Comparison of ENCODE assay signal across 8 cellular contexts in the genomic region with DNA sequence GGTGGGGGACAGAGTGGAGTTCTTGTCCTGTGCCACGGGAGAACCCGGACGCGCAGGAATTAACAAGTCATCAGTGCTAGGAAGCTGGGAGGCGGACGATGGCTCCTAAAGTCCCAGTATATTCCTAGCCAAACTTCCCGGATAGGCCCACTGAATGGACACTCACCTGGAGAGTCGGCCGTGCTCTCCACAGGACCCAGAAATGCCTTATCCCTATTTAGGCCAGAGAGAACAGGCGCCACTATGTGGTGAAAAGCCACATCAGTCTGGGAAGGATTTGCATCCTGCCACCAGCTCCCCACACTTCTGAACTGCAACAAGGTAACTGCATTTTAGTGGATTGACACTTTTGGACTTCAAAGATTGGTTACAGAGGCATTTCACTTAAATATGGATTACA. TPM values are rescaled to one million over a fixed set of nuclear protein-coding genes. Genes with fewer than 3 reads are reported as not detected.
DNase-seq lines count a peak whose midpoint lies in the region; ATAC-seq and TF ChIP-seq lines count a peak whose summit lies in the region.

No MANE protein-coding gene starts in this region.

- peaks cover 7 to 15% of the 10 kb centered on the region in 2 donors for H3K4me1 Mint-ChIP-seq in stimulated activated naive B cell treated with anti-CD40 and anti-IgM and Interleukin-4, amounts not matched to agents 10 μg/mL and 1 μg/mL and 100 μg/mL, for 72 hours

- no peak overlapping the region for H3K27ac Mint-ChIP-seq in stimulated activated naive B cell treated with anti-CD40 and anti-IgM and Interleukin-4, amounts not matched to agents 10 μg/mL and 1 μg/mL and 100 μg/mL, for 72 hours

- H3K4me1 ChIP-seq in DOHH2 (ENCODE audit: control insufficient read depth, low read length) = peaks cover 8% of the 10 kb centered on the region
- H3K4me1 ChIP-seq in Karpas-422 (ENCODE audit: low read length) = peaks cover 6% of the 10 kb centered on the region
- H3K4me1 ChIP-seq in adipocyte (ENCODE audit: control insufficient read depth, insufficient read depth, low read length) = peaks cover 15% of the 10 kb centered on the region
- H3K4me1 ChIP-seq in iPS-20b (ENCODE audit: insufficient read depth, low read length) = no peaks in the 10 kb centered on the region

- no peak overlapping the region for H3K9ac ChIP-seq in Karpas-422 (ENCODE audit: low read length)
- no peak overlapping the region for H3K9ac ChIP-seq in adipocyte (ENCODE audit: low read length)
- no peak overlapping the region for H3K9ac ChIP-seq in iPS-20b (ENCODE audit: low read depth, low read length)

- H3K27me3 ChIP-seq in DOHH2 (ENCODE audit: control insufficient read depth, low read length) = peaks cover 5% of the 10 kb centered on the region; the same call in 1 of the 2 replicates
- H3K27me3 ChIP-seq in Karpas-422 (ENCODE audit: low read length) = no peaks in the 10 kb centered on the region
- H3K27me3 ChIP-seq in adipocyte (replicated peaks; ENCODE audit: control insufficient read depth, insufficient read depth, low read length) = no peaks in the 10 kb centered on the region
- H3K27me3 ChIP-seq in iPS-20b (ENCODE audit: insufficient read depth, low read length) = peaks cover 33% of the 10 kb centered on the region

- ATAC-seq in stimulated activated naive B cell treated with anti-CD40 and anti-IgM and Interleukin-4, amounts not matched to agents 10 μg/mL and 1 μg/mL and 100 μg/mL, for 72 hours (replicated peaks) = no peak
- ATAC-seq in HG03520 (IDR thresholded peaks at IDR 0.05; ENCODE audit: unreplicated experiment) = no peak

- H3K9me3 ChIP-seq in DOHH2 (ENCODE audit: control insufficient read depth, insufficient read depth, low read length) = no peaks in the 10 kb centered on the region
- no peaks in the 10 kb centered on the region for H3K9me3 ChIP-seq in Karpas-422 (ENCODE audit: low read length)
- H3K9me3 ChIP-seq in adipocyte (ENCODE audit: control insufficient read depth, low read length) = no peaks in the 10 kb centered on the region
- H3K9me3 ChIP-seq in iPS-20b (ENCODE audit: insufficient read depth, low read depth, low read length) = no peaks in the 10 kb centered on the region

- H3K4me3 Mint-ChIP-seq in stimulated activated naive B cell treated with anti-CD40 and anti-IgM and Interleukin-4, amounts not matched to agents 10 μg/mL and 1 μg/mL and 100 μg/mL, for 72 hours = peak overlapping the region; percentile 83 to 90

- no peak overlapping the region for H3K27ac ChIP-seq in DOHH2 (ENCODE audit: low read depth, low read length)
- H3K27ac ChIP-seq in Karpas-422 (ENCODE audit: low read length) = no peak overlapping the region
- H3K27ac ChIP-seq in iPS-20b (ENCODE audit: low read length) = no peak overlapping the region

- H3K79me2 ChIP-seq in DOHH2 (ENCODE audit: control insufficient read depth, low read length) = no peaks in the 10 kb centered on the region
- no peaks in the 10 kb centered on the region for H3K79me2 ChIP-seq in Karpas-422 (ENCODE audit: low read length)

- H3K36me3 ChIP-seq in DOHH2 (ENCODE audit: control insufficient read depth, low read length) (no peaks in the 10 kb centered on the region), Karpas-422 (ENCODE audit: insufficient read depth, low read length) (no peaks in the 10 kb centered on the region), adipocyte (ENCODE audit: control insufficient read depth, insufficient read depth, low read length, severe bottlenecking) (no peaks in the 10 kb centered on the region), iPS-20b (ENCODE audit: insufficient read depth, low read depth, low read length) (no peaks in the 10 kb centered on the region)

- peak; percentile 21 for TF ChIP-seq CTCF in DOHH2 (IDR thresholded peaks at IDR 0.05; ENCODE audit: low read depth, low read length, poor library complexity, severe bottlenecking)

- H4K20me1 ChIP-seq in DOHH2 (ENCODE audit: control insufficient read depth, insufficient read depth, low read depth, low read length) (no peaks in the 10 kb centered on the region), Karpas-422 (ENCODE audit: insufficient read depth, low read depth, low read length) (no peaks in the 10 kb centered on the region)

- H3K9me2 ChIP-seq in DOHH2 (replicated peaks; ENCODE audit: control insufficient read depth, low read length) = no peaks in the 10 kb centered on the region
- H3K9me2 ChIP-seq in Karpas-422 (replicated peaks; ENCODE audit: insufficient read depth, low read length) = no peaks in the 10 kb centered on the region

- H3K4me3 ChIP-seq in DOHH2 (ENCODE audit: low read length) = no peak overlapping the region
- H3K4me3 ChIP-seq in Karpas-422 (ENCODE audit: low read length) = no peak overlapping the region
- peak overlapping the region; percentile 91 for H3K4me3 ChIP-seq in adipocyte (ENCODE audit: low read length)
- H3K4me3 ChIP-seq in iPS-20b (ENCODE audit: low read length) = peak overlapping the region; percentile 87; the same call in 1 of the 2 replicates

- peaks cover under 1% of the 10 kb centered on the region in 2 donors for H3K9me3 Mint-ChIP-seq in stimulated activated naive B cell treated with anti-CD40 and anti-IgM and Interleukin-4, amounts not matched to agents 10 μg/mL and 1 μg/mL and 100 μg/mL, for 72 hours

- peaks cover 18 to 24% of the 10 kb centered on the region in 2 donors for H3K27me3 Mint-ChIP-seq in stimulated activated naive B cell treated with anti-CD40 and anti-IgM and Interleukin-4, amounts not matched to agents 10 μg/mL and 1 μg/mL and 100 μg/mL, for 72 hours

- no peak overlapping the region for H2AFZ ChIP-seq in Karpas-422 (ENCODE audit: low read length)

- H3K4me2 ChIP-seq in DOHH2 (ENCODE audit: low read length) = peak overlapping the region; percentile 81; the same call in 1 of the 2 replicates
- H3K4me2 ChIP-seq in Karpas-422 (ENCODE audit: low read depth, low read length, poor library complexity, severe bottlenecking) = no peak overlapping the region

- DNase-seq in Karpas-422 (peak; percentile 39), adipocyte (ENCODE audit: low read depth) (peak; percentile 56), DMS114 treated with DMSO at 0.1 percent for 48 hours (lab: John Stamatoyannopoulos, UW; ENCODE audit: unreplicated experiment) (no peak), COLO829 (ENCODE audit: low spot score) (no peak)
- DNase-seq in stimulated activated naive B cell treated with anti-CD40 and anti-IgM and Interleukin-4, amounts not matched to agents 10 μg/mL and 1 μg/mL and 100 μg/mL, for 72 hours = no peak

- H3F3A ChIP-seq in DOHH2 (ENCODE audit: control insufficient read depth, insufficient read depth) = no peaks in the 10 kb centered on the region

- H3K36me3 Mint-ChIP-seq in stimulated activated naive B cell treated with anti-CD40 and anti-IgM and Interleukin-4, amounts not matched to agents 10 μg/mL and 1 μg/mL and 100 μg/mL, for 72 hours = peaks cover 0 to under 1% of the 10 kb centered on the region in 2 donors

RNA-seq across cellular contexts. Expression of a gene that starts 1.1 kb away (rescaled TPM):
- total RNA-seq in Karpas-422 (2014; rRNA removed; shearing (Covaris generic); ENCODE audit: low replicate concordance) = not detected in 2 replicates

Comparison
In these comparisons a context has a peak if more than half of its experiments do, and no peak if none do; other contexts are left out.
1. H3K4me3 ChIP-seq: peak in adipocyte (single experiment) and iPS-20b (single experiment); none in DOHH2 (single experiment) and Karpas-422 (single experiment).
2. DNase-seq: peak in Karpas-422 (single experiment) and adipocyte (single experiment); none in stimulated activated naive B cell treated with anti-CD40 and anti-IgM and Interleukin-4, amounts not matched to agents 10 μg/mL and 1 μg/mL and 100 μg/mL, for 72 hours (single experiment), DMS114 treated with DMSO at 0.1 percent for 48 hours (single experiment) and COLO829 (single experiment).